19 cellular contexts compared by ENCODE assay signal in the genomic region with DNA sequence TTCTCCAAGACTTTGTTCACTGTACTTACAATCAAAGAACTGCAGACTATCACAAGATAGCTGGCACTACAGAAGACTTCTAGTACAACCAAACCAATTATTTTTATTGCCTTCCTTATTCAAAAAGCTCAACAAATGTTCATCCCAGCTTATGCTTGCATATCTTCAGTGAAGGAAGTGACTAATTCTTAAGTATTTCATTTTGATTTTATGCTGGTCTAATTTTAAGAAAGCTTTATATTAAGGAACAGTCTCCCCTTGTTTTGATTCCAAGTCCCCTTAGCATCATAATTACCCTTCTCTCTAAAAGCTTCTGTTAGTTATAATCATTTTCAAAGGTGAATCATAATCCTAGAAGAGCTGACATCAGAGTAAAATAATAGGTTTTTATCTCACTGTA.
"Had no signal": no experiment of that assay in that cellular context is flagged by ENCODE, and none has a peak within 500 bp of the region (broad histone marks: within the 10 kb centered on the region; RNA-seq: fewer than 3 reads in every experiment).

No MANE protein-coding gene starts in this region.

- ATAC-seq: foreskin keratinocyte; gastrocnemius medialis; heart right ventricle; left cardiac atrium; left lung; left ventricle myocardium superior; lower lobe of right lung; mucosa of descending colon; naive thymus-derived CD4-positive, alpha-beta T cell had no signal

- H3K4me3 ChIP-seq: coronary artery, dorsolateral prefrontal cortex, esophagus muscularis mucosa, gastrocnemius medialis, heart right ventricle, left lung, lower lobe of right lung, mucosa of descending colon had no signal

- DNase-seq: dermis blood vessel endothelial cell; dorsolateral prefrontal cortex; effector CD4-positive, alpha-beta T cell; effector memory CD4-positive, alpha-beta T cell; foreskin keratinocyte; gastrocnemius medialis; glutamatergic neuron; head of caudate nucleus; heart right ventricle; hippocampal formation; left cardiac atrium; left lung; left ventricle myocardium superior; lower lobe of right lung; mesenchymal stem cell; mucosa of descending colon; naive thymus-derived CD4-positive, alpha-beta T cell had no signal
